9 cellular contexts compared by ENCODE assay signal in genomic region chr5:17317499-17317898, GRCh38.
DNase-seq lines count a peak whose midpoint lies in the region; ATAC-seq and TF ChIP-seq lines count a peak whose summit lies in the region.
"Had no signal": no experiment of that assay in that cellular context is flagged by ENCODE, and none has a peak within 500 bp of the region (broad histone marks: within the 10 kb centered on the region; RNA-seq: fewer than 3 reads in every experiment).

No MANE protein-coding gene starts in this region.

- H3K9me3 ChIP-seq in DOHH2 (ENCODE audit: control insufficient read depth, insufficient read depth, low read length) (no peaks in the 10 kb centered on the region), trophoblast cell (ENCODE audit: insufficient read depth, low read depth, low read length) (no peaks in the 10 kb centered on the region)

- H3K27ac ChIP-seq in DOHH2 (ENCODE audit: low read depth, low read length) (peak overlapping the region; percentile 94), trophoblast cell (ENCODE audit: low read depth, low read length) (no peak overlapping the region)

- H4K91ac ChIP-seq in trophoblast cell (ENCODE audit: low read depth, low read length): no peak overlapping the region

- no peak overlapping the region for H2AFZ ChIP-seq in trophoblast cell (ENCODE audit: insufficient read depth, low read length, poor library complexity)

- peaks cover 1% of the 10 kb centered on the region for H3K79me1 ChIP-seq in trophoblast cell (ENCODE audit: low read length)

- H3K4me3 ChIP-seq in DOHH2 (ENCODE audit: low read length) (peak overlapping the region; percentile 76), trophoblast cell (ENCODE audit: low read depth, low read length) (no peak overlapping the region)

- peaks cover 62% of the 10 kb centered on the region for H3K4me1 ChIP-seq in DOHH2 (ENCODE audit: control insufficient read depth, low read length)
- H3K4me1 ChIP-seq in trophoblast cell (ENCODE audit: control insufficient read depth in 1 of 2, insufficient read depth in 2 of 2, low read length in 2 of 2): peaks cover 6 to 12% of the 10 kb centered on the region in 2 experiments

- H3F3A ChIP-seq in DOHH2 (ENCODE audit: control insufficient read depth, insufficient read depth): peaks cover 35% of the 10 kb centered on the region

- no peak overlapping the region for H2AK5ac ChIP-seq in trophoblast cell (ENCODE audit: low read length)

- H2BK12ac ChIP-seq in trophoblast cell (ENCODE audit: low read length): no peak overlapping the region

- H3K36me3 ChIP-seq in DOHH2 (ENCODE audit: control insufficient read depth, low read length) (0 out of 2 replicates have a peak, but pooled peaks cover 2% of the 10 kb centered on the region), trophoblast cell (ENCODE audit: control insufficient read depth in 1 of 2, insufficient read depth in 2 of 2, low read length in 2 of 2) (no peaks in the 10 kb centered on the region)

- H3K18ac ChIP-seq in trophoblast cell (ENCODE audit: low read length): no peak overlapping the region

- no CpG with 5 or more reads among the region's 6 CpGs for WGBS in trophoblast cell (ENCODE audit: extremely low coverage, insufficient coverage, insufficient read length)

- TF ChIP-seq CTCF in DOHH2 (IDR thresholded peaks at IDR 0.05; ENCODE audit: low read depth, low read length, poor library complexity, severe bottlenecking): no peak

- no peak overlapping the region for H3K4ac ChIP-seq in trophoblast cell (ENCODE audit: low read depth, low read length)

- H3K9me2 ChIP-seq in DOHH2 (replicated peaks; ENCODE audit: control insufficient read depth, low read length): no peaks in the 10 kb centered on the region

- H3K27me3 ChIP-seq in DOHH2 (ENCODE audit: control insufficient read depth, low read length): no peaks in the 10 kb centered on the region
- H3K27me3 ChIP-seq in trophoblast cell (ENCODE audit: insufficient read depth, low read length): no peaks in the 10 kb centered on the region

- no peak overlapping the region for H3K14ac ChIP-seq in trophoblast cell (ENCODE audit: low read length)

- H3K79me2 ChIP-seq in DOHH2 (ENCODE audit: control insufficient read depth, low read length): no peaks in the 10 kb centered on the region
- H3K79me2 ChIP-seq in trophoblast cell (ENCODE audit: control insufficient read depth, insufficient read depth, low read length, poor library complexity): no peaks in the 10 kb centered on the region

- no peak overlapping the region for H4K8ac ChIP-seq in trophoblast cell (ENCODE audit: low read depth, low read length)

- peak; percentile 41 for ATAC-seq in GM21447 (IDR thresholded peaks at IDR 0.05; ENCODE audit: unreplicated experiment)
- peak; percentile 28 for ATAC-seq in HG03280 (IDR thresholded peaks at IDR 0.05; ENCODE audit: unreplicated experiment)

- DNase-seq in SIG-M5 treated with dmso at 0.1 percent for 504 hours (lab: John Stamatoyannopoulos, UW; ENCODE audit: unreplicated experiment): peak; percentile 84
- DNase-seq in trophoblast cell: no peak
- DNase-seq in activated CD4-positive, alpha-beta T cell treated with anti-CD3 and anti-CD28 coated beads, Interleukin-2, amount 50 U/mL, for 1 hour: no peak
- no peak for DNase-seq in activated CD4-positive, CD25-positive, alpha-beta regulatory T cell (lab: John Stamatoyannopoulos, UW)
- no peak for DNase-seq in ecto neural progenitor cell (ENCODE audit: low spot score)
- DNase-seq: activated naive CD4-positive, alpha-beta T cell treated with anti-CD3 and anti-CD28 coated beads for 36 hours had no signal

- H2BK5ac ChIP-seq in trophoblast cell (ENCODE audit: low read depth, low read length, poor library complexity): no peak overlapping the region

- H3K4me2 ChIP-seq in DOHH2 (ENCODE audit: low read length) (peak overlapping the region; percentile 68), trophoblast cell (ENCODE audit: low read length) (no peak overlapping the region)

- H3K23ac ChIP-seq in trophoblast cell (ENCODE audit: low read length): no peak overlapping the region

- no peak overlapping the region for H4K12ac ChIP-seq in trophoblast cell (ENCODE audit: low read depth, low read length)

- no peak overlapping the region for H3K9ac ChIP-seq in trophoblast cell (ENCODE audit: low read length)

- no peak overlapping the region for H2BK120ac ChIP-seq in trophoblast cell (ENCODE audit: insufficient read depth, low read length, poor library complexity)

- no peaks in the 10 kb centered on the region for H4K20me1 ChIP-seq in DOHH2 (ENCODE audit: control insufficient read depth, insufficient read depth, low read depth, low read length)
